9 cellular contexts compared by ENCODE assay signal in the genomic region with DNA sequence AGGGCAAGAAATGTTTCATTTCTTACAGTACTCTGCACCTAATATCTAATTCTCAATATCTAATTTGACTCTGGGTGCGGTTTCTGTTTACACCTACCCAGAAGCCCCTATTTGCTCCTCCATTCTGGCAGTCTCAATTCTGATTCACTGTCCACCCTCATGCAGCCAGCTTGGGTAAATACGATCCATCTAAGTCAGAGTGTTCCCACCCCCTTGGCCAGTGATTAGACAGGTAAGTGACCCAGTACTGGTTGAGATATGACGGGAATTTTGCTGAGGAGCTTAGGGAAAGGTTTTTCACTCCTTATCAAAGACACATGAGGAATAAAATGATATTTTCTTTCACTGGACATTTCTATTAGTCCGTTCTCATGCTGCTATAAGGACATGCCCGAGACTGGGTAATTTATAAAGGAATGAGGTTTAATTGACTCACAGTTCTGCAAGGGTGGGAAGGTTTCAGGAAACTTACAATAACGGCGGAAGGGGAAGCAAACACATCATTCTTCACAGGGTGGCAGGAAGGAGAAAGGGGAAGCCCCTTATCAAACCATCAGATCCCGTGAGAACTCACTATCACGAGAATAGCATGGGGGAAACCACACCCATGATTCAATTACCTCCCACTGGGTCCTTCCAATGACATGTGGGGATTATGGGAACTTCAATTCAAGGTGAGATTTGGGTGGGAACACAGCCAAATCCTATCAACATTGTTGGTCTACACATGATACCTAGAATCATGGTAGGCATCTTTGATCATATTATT. TPM values are rescaled to one million over a fixed set of nuclear protein-coding genes. Genes with fewer than 3 reads are reported as not detected.
DNase-seq lines count a peak whose midpoint lies in the region; ATAC-seq and TF ChIP-seq lines count a peak whose summit lies in the region.
"Had no signal": no experiment of that assay in that cellular context is flagged by ENCODE, and none has a peak within 500 bp of the region (broad histone marks: within the 10 kb centered on the region; RNA-seq: fewer than 3 reads in every experiment).

No MANE protein-coding gene starts in this region.

- no peaks in the 10 kb centered on the region for H3K27me3 Mint-ChIP-seq in activated CD8-positive, alpha-beta T cell treated with anti-CD3 and anti-CD28 coated beads for 36 hours
- no peaks in the 10 kb centered on the region for H3K27me3 Mint-ChIP-seq in activated CD8-positive, alpha-beta T cell treated with anti-CD3 and anti-CD28 coated beads, Interleukin-2, amount 10 ng/mL, durations not matched to agents 7 days and 5 days (ENCODE audit: low read depth)
- H3K27me3 Mint-ChIP-seq in activated B cell treated with CpG ODN at 0.5 μM for 24 hours = no peaks in the 10 kb centered on the region
- H3K27me3 Mint-ChIP-seq: brain had no signal

- H3K4me1 Mint-ChIP-seq in activated CD8-positive, alpha-beta T cell treated with anti-CD3 and anti-CD28 coated beads for 36 hours (ENCODE audit: low read depth) = peaks cover 23% of the 10 kb centered on the region
- peaks cover 17% of the 10 kb centered on the region for H3K4me1 Mint-ChIP-seq in activated CD8-positive, alpha-beta T cell treated with anti-CD3 and anti-CD28 coated beads, Interleukin-2, amount 10 ng/mL, durations not matched to agents 7 days and 5 days (ENCODE audit: low read depth)
- H3K4me1 Mint-ChIP-seq in activated B cell treated with CpG ODN at 0.5 μM for 24 hours = peaks cover 56% of the 10 kb centered on the region
- H3K4me1 Mint-ChIP-seq: brain had no signal

- no peak overlapping the region for H3K4me3 Mint-ChIP-seq in activated CD8-positive, alpha-beta T cell treated with anti-CD3 and anti-CD28 coated beads for 36 hours
- no peak overlapping the region for H3K4me3 Mint-ChIP-seq in activated CD8-positive, alpha-beta T cell treated with anti-CD3 and anti-CD28 coated beads, Interleukin-2, amount 10 ng/mL, durations not matched to agents 7 days and 5 days
- peak overlapping the region; percentile 67 for H3K4me3 Mint-ChIP-seq in activated B cell treated with CpG ODN at 0.5 μM for 24 hours
- H3K4me3 Mint-ChIP-seq: brain had no signal

- peaks cover 2% of the 10 kb centered on the region for H3K9me3 Mint-ChIP-seq in activated CD8-positive, alpha-beta T cell treated with anti-CD3 and anti-CD28 coated beads for 36 hours
- H3K9me3 Mint-ChIP-seq in activated CD8-positive, alpha-beta T cell treated with anti-CD3 and anti-CD28 coated beads, Interleukin-2, amount 10 ng/mL, durations not matched to agents 7 days and 5 days (ENCODE audit: insufficient read depth) = no peaks in the 10 kb centered on the region
- peaks cover 5% of the 10 kb centered on the region for H3K9me3 Mint-ChIP-seq in activated B cell treated with CpG ODN at 0.5 μM for 24 hours
- H3K9me3 Mint-ChIP-seq: brain had no signal

- peak overlapping the region; percentile 3 for H3K27ac Mint-ChIP-seq in activated CD8-positive, alpha-beta T cell treated with anti-CD3 and anti-CD28 coated beads for 36 hours
- no peak overlapping the region for H3K27ac Mint-ChIP-seq in activated CD8-positive, alpha-beta T cell treated with anti-CD3 and anti-CD28 coated beads, Interleukin-2, amount 10 ng/mL, durations not matched to agents 7 days and 5 days
- peak overlapping the region; percentile 75 for H3K27ac Mint-ChIP-seq in activated B cell treated with CpG ODN at 0.5 μM for 24 hours
- H3K27ac Mint-ChIP-seq: brain had no signal

- peaks cover 31% of the 10 kb centered on the region for H3K36me3 Mint-ChIP-seq in activated CD8-positive, alpha-beta T cell treated with anti-CD3 and anti-CD28 coated beads for 36 hours (ENCODE audit: low read depth)
- H3K36me3 Mint-ChIP-seq in activated CD8-positive, alpha-beta T cell treated with anti-CD3 and anti-CD28 coated beads, Interleukin-2, amount 10 ng/mL, durations not matched to agents 7 days and 5 days (ENCODE audit: low read depth) = peaks cover 37% of the 10 kb centered on the region
- peaks cover 33% of the 10 kb centered on the region for H3K36me3 Mint-ChIP-seq in activated B cell treated with CpG ODN at 0.5 μM for 24 hours (ENCODE audit: low read depth)

- ATAC-seq in activated CD8-positive, alpha-beta T cell treated with anti-CD3 and anti-CD28 coated beads for 36 hours = peak; percentile 48
- no peak for ATAC-seq in activated CD8-positive, alpha-beta T cell treated with anti-CD3 and anti-CD28 coated beads, Interleukin-2, amount 10 ng/mL, durations not matched to agents 7 days and 5 days
- peak; percentile 38 for ATAC-seq in activated B cell treated with CpG ODN at 0.5 μM for 24 hours (ENCODE audit: low read depth)

- DNase-seq in activated CD8-positive, alpha-beta T cell treated with anti-CD3 and anti-CD28 coated beads for 36 hours = peak; percentile 27
- no peak for DNase-seq in activated CD8-positive, alpha-beta T cell treated with anti-CD3 and anti-CD28 coated beads, Interleukin-2, amount 10 ng/mL, durations not matched to agents 7 days and 5 days
- no peak for DNase-seq in activated B cell treated with CpG ODN at 0.5 μM for 24 hours
- DNase-seq in stimulated activated CD4-positive, alpha-beta T cell treated with anti-CD3 and anti-CD28 coated beads, Interleukin-4, amount 100 ng/mL, for 24 hours = peak; percentile 59
- no peak for DNase-seq in NCI-H2196 (lab: John Stamatoyannopoulos, UW; ENCODE audit: unreplicated experiment)
- no peak for DNase-seq in GM19240 (ENCODE audit: insufficient read length, low spot score)
- DNase-seq: foreskin melanocyte, HCEC 1CT had no signal

- POLR2A ChIA-PET in activated CD8-positive, alpha-beta T cell treated with anti-CD3 and anti-CD28 coated beads for 36 hours (lab: Charles Lee) = no interaction called here
- POLR2A ChIA-PET in activated CD8-positive, alpha-beta T cell treated with anti-CD3 and anti-CD28 coated beads, Interleukin-2, amount 10 ng/mL, durations not matched to agents 7 days and 5 days (lab: Charles Lee) = no interaction called here
- POLR2A ChIA-PET in activated B cell treated with CpG ODN at 0.5 μM for 24 hours (lab: Charles Lee) = no interaction called here

- no peak for TF ChIP-seq CTCF in activated CD8-positive, alpha-beta T cell treated with anti-CD3 and anti-CD28 coated beads for 36 hours (IDR thresholded peaks at IDR 0.05)
- no peak for TF ChIP-seq CTCF in activated B cell treated with CpG ODN at 0.5 μM for 24 hours (IDR thresholded peaks at IDR 0.05)

- CTCF ChIA-PET in activated CD8-positive, alpha-beta T cell treated with anti-CD3 and anti-CD28 coated beads for 36 hours (lab: Charles Lee) = interaction anchor here (1.0 to 1.3 kb wide), 4 partner anchors 32 to 180 kb away, joined by 3 to 4 read pairs (median 4); no protein-coding TSS in a partner anchor
- CTCF ChIA-PET in activated CD8-positive, alpha-beta T cell treated with anti-CD3 and anti-CD28 coated beads, Interleukin-2, amount 10 ng/mL, durations not matched to agents 7 days and 5 days (lab: Charles Lee) = interaction anchor here (0.9 to 1.9 kb wide), 5 partner anchors 39 to 180 kb away, joined by 3 to 6 read pairs (median 3); no protein-coding TSS in a partner anchor
- CTCF ChIA-PET in activated B cell treated with CpG ODN at 0.5 μM for 24 hours (lab: Charles Lee) = interaction anchor here (1.1 to 1.6 kb wide), 2 partner anchors 12 to 640 kb away, joined by 3 read pairs; no protein-coding TSS in a partner anchor

- intact Hi-C loops in activated CD8-positive, alpha-beta T cell treated with anti-CD3 and anti-CD28 coated beads for 36 hours (cut with micrococcal nuclease) = loop anchor here (10.0 kb wide), 1 partner anchor 159 kb away; no protein-coding TSS in a partner anchor
- intact Hi-C loops in activated B cell treated with CpG ODN at 0.5 μM for 24 hours (cut with micrococcal nuclease) = loop anchor here (2.0 to 10.0 kb wide), 6 partner anchors 35 to 966 kb away; partner anchors contain the start of gene BTBD9

RNA-seq across cellular contexts. Expression of gene GLO1, which starts 29.4 kb away (rescaled TPM):
- 100 to 1,000 TPM; 135 to 142 TPM for total RNA-seq in activated CD8-positive, alpha-beta T cell treated with anti-CD3 and anti-CD28 coated beads for 36 hours
- total RNA-seq in activated CD8-positive, alpha-beta T cell treated with anti-CD3 and anti-CD28 coated beads, Interleukin-2, amount 10 ng/mL, durations not matched to agents 7 days and 5 days = 10 to 100 TPM; 68.8 to 69.8 TPM
- total RNA-seq in activated B cell treated with CpG ODN at 0.5 μM for 24 hours = 52.0 and 52.4 TPM in 2 replicates

RNA-seq across cellular contexts. Expression of gene BTBD9, which starts 33.9 kb away (rescaled TPM):
- 1 to 10 TPM; 6.2 to 6.4 TPM for total RNA-seq in activated CD8-positive, alpha-beta T cell treated with anti-CD3 and anti-CD28 coated beads for 36 hours
- 10 to 100 TPM in 1 of 2 experiments, 1 to 10 TPM in 1; 9.4 to 12.4 TPM for total RNA-seq in activated CD8-positive, alpha-beta T cell treated with anti-CD3 and anti-CD28 coated beads, Interleukin-2, amount 10 ng/mL, durations not matched to agents 7 days and 5 days
- total RNA-seq in activated B cell treated with CpG ODN at 0.5 μM for 24 hours = 19.4 and 25.7 TPM in 2 replicates

RNA-seq across cellular contexts. Expression of gene DNAH8, which starts 41.5 kb away (rescaled TPM):
- total RNA-seq in activated CD8-positive, alpha-beta T cell treated with anti-CD3 and anti-CD28 coated beads for 36 hours = not detected
- not detected for total RNA-seq in activated CD8-positive, alpha-beta T cell treated with anti-CD3 and anti-CD28 coated beads, Interleukin-2, amount 10 ng/mL, durations not matched to agents 7 days and 5 days
- 1.1 and 2.0 TPM in 2 replicates for total RNA-seq in activated B cell treated with CpG ODN at 0.5 μM for 24 hours

Comparison
In these comparisons a context has a peak if more than half of its experiments do, and no peak if none do; other contexts are left out.
1. DNase-seq: peak in activated CD8-positive, alpha-beta T cell treated with anti-CD3 and anti-CD28 coated beads for 36 hours (single experiment) and stimulated activated CD4-positive, alpha-beta T cell treated with anti-CD3 and anti-CD28 coated beads, Interleukin-4, amount 100 ng/mL, for 24 hours (single experiment); none in activated CD8-positive, alpha-beta T cell treated with anti-CD3 and anti-CD28 coated beads, Interleukin-2, amount 10 ng/mL, durations not matched to agents 7 days and 5 days (single experiment), activated B cell treated with CpG ODN at 0.5 μM for 24 hours (single experiment), NCI-H2196 (single experiment) and GM19240 (single experiment).